ENCODE assay signal across 8 cellular contexts in the genomic region with DNA sequence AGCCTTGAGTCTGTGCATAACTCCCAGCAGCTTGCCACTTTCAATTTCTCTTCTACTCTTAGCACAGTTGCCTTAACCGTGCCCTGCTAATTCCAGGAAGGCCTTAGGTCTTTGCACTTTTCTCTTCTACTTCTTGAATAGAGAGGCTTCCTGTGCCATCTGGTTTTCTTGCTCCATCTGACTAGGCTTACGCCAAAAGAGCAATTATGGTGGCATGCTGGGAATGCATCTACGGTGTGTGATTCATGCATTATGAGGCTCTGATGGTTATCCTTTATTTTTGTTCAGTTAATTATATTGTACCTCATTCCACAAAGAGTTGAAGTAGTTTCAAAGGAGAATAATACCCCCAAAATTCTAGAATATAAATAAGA. TPM values are rescaled to one million over a fixed set of nuclear protein-coding genes. Genes with fewer than 3 reads are reported as not detected.
DNase-seq lines count a peak whose midpoint lies in the region; ATAC-seq, FAIRE-seq and TF ChIP-seq lines count a peak whose summit lies in the region.

No MANE protein-coding gene starts in this region.

- TF ChIP-seq CTCF in AG04449 (IDR thresholded peaks at IDR 0.05; ENCODE audit: insufficient read depth, low read length, missing control alignments) = no peak
- TF ChIP-seq CTCF in fibroblast of villous mesenchyme (IDR thresholded peaks at IDR 0.05; ENCODE audit: insufficient read depth, low read depth, low read length) = no peak

- ATAC-seq in GM21786 (IDR thresholded peaks at IDR 0.05; ENCODE audit: unreplicated experiment) (peak; percentile 45), Right ventricle myocardium superior (ENCODE audit: poor library complexity) (no peak)

- FAIRE-seq in GM12892 (lab: Jason Lieb, UNC) = no peak

- intact Hi-C loops in Right ventricle myocardium superior (cut with DNase I) = loop anchor here (5.0 kb wide), 1 partner anchor 46 kb away; no protein-coding TSS in a partner anchor

- H3K4me3 ChIP-seq in AG04449 (ENCODE audit: low read depth, low read length) (no peak overlapping the region), fibroblast of villous mesenchyme (ENCODE audit: low read depth, low read length) (no peak overlapping the region)

- DNase-seq in AG04449 (ENCODE audit: low read depth, low spot score) = peak; percentile 63
- DNase-seq in SW 1271 (lab: John Stamatoyannopoulos, UW) = peak; percentile 45 to 72
- peak; percentile 69 for DNase-seq in fibroblast of villous mesenchyme (ENCODE audit: low read depth)
- no peak for DNase-seq in SHP77 (lab: John Stamatoyannopoulos, UW)
- DNase-seq in NCI-H2029 treated with DMSO at 0.1 percent for 48 hours (lab: John Stamatoyannopoulos, UW) = no peak
- DNase-seq in GM12892 (ENCODE audit: insufficient read length) = no peak
- DNase-seq in Right ventricle myocardium superior = no peak

- CTCF ChIA-PET in AG04449 (lab: Yijun Ruan, JAX) = interaction anchor here (1.4 to 2.0 kb wide), 4 partner anchors 26 to 145 kb away, joined by 3 to 13 read pairs (median 4); no protein-coding TSS in a partner anchor

- POLR2A ChIA-PET in AG04449 (lab: Yijun Ruan, JAX) = interaction anchor here (0.8 kb wide), 1 partner anchor 100 kb away, joined by 3 read pairs; no protein-coding TSS in a partner anchor

- no peak for TF ChIP-seq POLR2A in GM12892 (IDR thresholded peaks at IDR 0.05; ENCODE audit: low read depth, low read length)

RNA-seq across cellular contexts. Expression of a gene that starts 29.4 kb away (rescaled TPM):
- total RNA-seq in fibroblast of villous mesenchyme (8.1 and 16.0 TPM in 2 replicates), Right ventricle myocardium superior (15.1 TPM)
- 4.9 TPM for polyA plus RNA-seq in GM12892 (2012; ENCODE audit: missing spikeins)

Comparison
In these comparisons a context has a peak if more than half of its experiments do, and no peak if none do; other contexts are left out.
1. DNase-seq: peak in AG04449 (single experiment), SW 1271 (2 of 2) and fibroblast of villous mesenchyme (single experiment); none in SHP77 (0 of 2), NCI-H2029 treated with DMSO at 0.1 percent for 48 hours (single experiment), GM12892 (single experiment) and Right ventricle myocardium superior (single experiment).